Comparison of ENCODE assay signal across 22 cellular contexts in genomic region chr20:62632575-62632974, GRCh38. TPM values are rescaled to one million over a fixed set of nuclear protein-coding genes. Genes with fewer than 3 reads are reported as not detected.
A peak's percentile ranks its signal among the peaks of the same experiment; 100 is the strongest.
DNase-seq lines count a peak whose midpoint lies in the region; ATAC-seq, FAIRE-seq and TF ChIP-seq lines count a peak whose summit lies in the region.
"Had no signal": no experiment of that assay in that cellular context is flagged by ENCODE, and none has a peak within 500 bp of the region (broad histone marks: within the 10 kb centered on the region; RNA-seq: fewer than 3 reads in every experiment).

No MANE protein-coding gene starts in this region.

- H3K4me1 ChIP-seq in left ventricle myocardium inferior (peaks cover 27% of the 10 kb centered on the region), endothelial cell of umbilical vein (ENCODE audit: control insufficient read depth, extremely low read depth, insufficient read depth, low read length) (no peaks in the 10 kb centered on the region), sigmoid colon (peaks cover 0 to 4% (median 0%) of the 10 kb centered on the region in 4 donors)

- CTCF ChIA-PET in endothelial cell of umbilical vein (lab: Charles Lee), result no interaction called here

- H4K20me1 ChIP-seq in endothelial cell of umbilical vein (replicated peaks; ENCODE audit: control insufficient read depth, extremely low read depth, insufficient read depth, low read length), result no peaks in the 10 kb centered on the region

- H3K4me3 ChIP-seq in left ventricle myocardium inferior (no peak overlapping the region), endothelial cell of umbilical vein (replicated peaks in 1 of 3; ENCODE audit: insufficient read depth in 1 of 3, low read depth in 1 of 3, low read length in 3 of 3) (no peak overlapping the region), sigmoid colon (no peak overlapping the region)
- H3K4me3 ChIP-seq: thyroid gland had no signal

- DNase-seq in left ventricle myocardium inferior, result no peak
- DNase-seq in cardiac septum (ENCODE audit: low spot score), result no peak
- DNase-seq in NCI-H526 (lab: John Stamatoyannopoulos, UW), result peak; percentile 76 to 89
- DNase-seq in endothelial cell of umbilical vein (ENCODE audit: low read depth, low spot score), result peak; percentile 48
- no peak for DNase-seq in germinal center (ENCODE audit: low spot score)
- no peak for DNase-seq in sigmoid colon
- no peak for DNase-seq in frontal cortex (ENCODE audit: low spot score in 2 of 2)
- DNase-seq: activated CD4-positive, alpha-beta T cell treated with anti-CD3 and anti-CD28 coated beads, Interleukin-2, amount 10 ng/mL, durations not matched to agents 7 days and 5 days; activated CD8-positive, alpha-beta memory T cell treated with anti-CD3 and anti-CD28 coated beads, Interleukin-2, amount 50 U/mL, for 48 hours; activated gamma-delta T cell; amniotic stem cell; DMS53; endodermal cell; hippocampal formation; mesenchymal stem cell; nephron progenitor cell; Right ventricle myocardium superior; T-cell; thyroid gland had no signal

- H3K79me2 ChIP-seq in endothelial cell of umbilical vein (ENCODE audit: control insufficient read depth, insufficient read depth, low read length), result no peaks in the 10 kb centered on the region

- POLR2A ChIA-PET in endothelial cell of umbilical vein (lab: Charles Lee), result interaction anchor here (0.6 kb wide), 1 partner anchor 9 kb away, joined by 3 read pairs; no protein-coding TSS in a partner anchor

- no peak for FAIRE-seq in endothelial cell of umbilical vein (lab: Jason Lieb, UNC)
- FAIRE-seq in frontal cortex (lab: Jason Lieb, UNC), result no peak
- FAIRE-seq: keratinocyte had no signal

- H3K9ac ChIP-seq in endothelial cell of umbilical vein (replicated peaks; ENCODE audit: extremely low read depth, insufficient read depth, low read length), result no peak overlapping the region

- WGBS in sigmoid colon, 2 donors, result 63 to 72% methylated on average over 6 of the region's 6 CpGs

- H3K4me2 ChIP-seq in endothelial cell of umbilical vein (ENCODE audit: insufficient read depth, low read length), result no peak overlapping the region

- dilution Hi-C loops in endothelial cell of umbilical vein (cut with MboI; ENCODE audit: extremely low pct_ligation_motif_present, low sequenced_read_pairs), result no loop called here

- no peak for ATAC-seq in HG03442 (IDR thresholded peaks at IDR 0.05; ENCODE audit: unreplicated experiment)
- ATAC-seq: T-cell had no signal

- intact Hi-C loops in left ventricle myocardium inferior (cut with micrococcal nuclease) (no loop called here), cardiac septum (cut with DNase I) (no loop called here), endothelial cell of umbilical vein (cut with micrococcal nuclease) (no loop called here), sigmoid colon (cut with DNase I) (no loop called here)

- peaks cover 64% of the 10 kb centered on the region for H3K27me3 ChIP-seq in left ventricle myocardium inferior (ENCODE audit: low read depth)
- peaks cover 3 to 4% of the 10 kb centered on the region in 2 experiments for H3K27me3 ChIP-seq in endothelial cell of umbilical vein (ENCODE audit: control insufficient read depth in 2 of 2, insufficient read depth in 2 of 2, low read length in 2 of 2)
- peaks cover 0 to 31% (median 0%) of the 10 kb centered on the region in 3 donors for H3K27me3 ChIP-seq in sigmoid colon
- H3K27me3 ChIP-seq: thyroid gland had no signal

- H3K36me3 ChIP-seq in left ventricle myocardium inferior (no peaks in the 10 kb centered on the region), endothelial cell of umbilical vein (ENCODE audit: control insufficient read depth in 2 of 2, extremely low read depth in 1 of 2, insufficient read depth in 2 of 2, low read length in 2 of 2) (no peaks in the 10 kb centered on the region), sigmoid colon (no peaks in the 10 kb centered on the region)
- H3K36me3 ChIP-seq: thyroid gland had no signal

- no TSS peak for BruUV-seq in endothelial cell of umbilical vein (replicated peaks; lab: Mats Ljungman, UMichigan)

- H3K9me3 ChIP-seq in left ventricle myocardium inferior (replicated peaks) (no peaks in the 10 kb centered on the region), endothelial cell of umbilical vein (replicated peaks; ENCODE audit: control insufficient read depth, insufficient read depth, low read length) (no peaks in the 10 kb centered on the region), sigmoid colon (no peaks in the 10 kb centered on the region)
- H3K9me3 ChIP-seq: thyroid gland had no signal

- TF ChIP-seq POLR2A in endothelial cell of umbilical vein (IDR thresholded peaks at IDR 0.05; ENCODE audit: low read depth, low read length) (no peak), sigmoid colon (IDR thresholded peaks at IDR 0.05) (no peak)

- no peak overlapping the region for H2AFZ ChIP-seq in endothelial cell of umbilical vein (ENCODE audit: low read depth, low read length)

- H3K9me1 ChIP-seq in endothelial cell of umbilical vein (replicated peaks; ENCODE audit: control insufficient read depth, extremely low read depth, insufficient read depth, low read length), result no peaks in the 10 kb centered on the region

- TF ChIP-seq CTCF in left ventricle myocardium inferior (IDR thresholded peaks at IDR 0.05; ENCODE audit: borderline replicate concordance), result no peak
- TF ChIP-seq CTCF in endothelial cell of umbilical vein (IDR thresholded peaks at IDR 0.05; ENCODE audit: extremely low read depth in 1 of 2, insufficient read depth in 1 of 2, low read depth in 1 of 2, low read length in 2 of 2), result no peak
- TF ChIP-seq CTCF in sigmoid colon (IDR thresholded peaks at IDR 0.05), result no peak

- no peak for TF ChIP-seq EP300 in sigmoid colon (IDR thresholded peaks at IDR 0.05)

- H3K27ac ChIP-seq in left ventricle myocardium inferior (replicated peaks) (peak overlapping the region; percentile 18), endothelial cell of umbilical vein (ENCODE audit: insufficient read depth, low read depth, low read length) (no peak overlapping the region), sigmoid colon (no peak overlapping the region)
- H3K27ac ChIP-seq: thyroid gland had no signal

TF ChIP-seq in endothelial cell of umbilical vein, 7 proteins besides CTCF, POLR2A, EP300 and RAD21:
- no peak for TF ChIP-seq EZH2 (IDR thresholded peaks at IDR 0.05; ENCODE audit: borderline replicate concordance, low read depth, low read length, severe bottlenecking)
- no peak for TF ChIP-seq MYC (IDR thresholded peaks at IDR 0.05; ENCODE audit: low read depth, low read length)

RNA-seq across cellular contexts. Expression of gene SLCO4A1, which starts 9.7 kb away (rescaled TPM):
- total RNA-seq in left ventricle myocardium inferior (12.7 TPM), cardiac septum (10.8 TPM), endothelial cell of umbilical vein (3.3 and 4.1 TPM in 2 replicates), sigmoid colon (10 to 100 TPM in 1 of 4 donors, 1 to 10 TPM in 3; 5.1 to 13.2 (median 6.6) TPM), frontal cortex (1.6 TPM)
- polyA plus RNA-seq in endothelial cell of umbilical vein (0.92 and 1.4 TPM in 2 replicates), sigmoid colon (10 to 100 TPM in 1 of 3 donors, 1 to 10 TPM in 2; 3.6 to 26.3 (median 4.2) TPM)
- 1.1 and 1.4 TPM in 2 replicates for polyA plus RNA-seq in endothelial cell of umbilical vein (2011; cell fraction: cytosol; rRNA removed)
- 2.6 and 3.5 TPM in 2 replicates for polyA plus RNA-seq in endothelial cell of umbilical vein (2011; cell fraction: nucleus; rRNA removed)
- polyA plus RNA-seq in endothelial cell of umbilical vein (2012), result 3.8 and 5.4 TPM in 2 replicates
- polyA minus RNA-seq in endothelial cell of umbilical vein, result 0.55 and 1.00 TPM in 2 replicates
- polyA minus RNA-seq in endothelial cell of umbilical vein (2011; cell fraction: cytosol; rRNA and poly(A)+ RNA removed), result 30.2 TPM
- polyA minus RNA-seq in endothelial cell of umbilical vein (2011; cell fraction: nucleus; rRNA and poly(A)+ RNA removed), result 1.1 and 1.7 TPM in 2 replicates
- total RNA-seq: chondrocyte had no signal

Comparison
In these comparisons a context has a peak if more than half of its experiments do, and no peak if none do; other contexts are left out.
1. DNase-seq: peak in NCI-H526 (2 of 2) and endothelial cell of umbilical vein (single experiment); none in left ventricle myocardium inferior (single experiment), cardiac septum (single experiment), germinal center (single experiment), sigmoid colon (single experiment) and frontal cortex (0 of 2).